1 cellular context compared by ENCODE assay signal in the genomic region with DNA sequence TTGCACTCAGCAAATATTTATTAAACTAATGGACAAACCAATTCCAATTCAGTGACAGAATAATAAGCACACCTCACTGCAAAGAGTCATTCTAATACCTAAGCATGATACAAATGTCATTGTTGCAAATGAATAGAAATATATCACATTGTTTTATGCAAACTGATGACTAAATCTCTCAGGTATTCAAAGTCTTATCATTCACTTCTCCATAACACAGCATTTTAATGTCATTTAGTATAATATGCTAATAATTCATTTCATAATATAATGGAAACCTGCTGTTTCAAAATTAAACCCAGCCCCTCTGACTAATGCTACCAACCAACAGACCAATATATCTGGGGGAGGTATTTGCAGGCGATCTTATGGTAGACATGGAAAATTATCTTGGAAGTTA.
TF ChIP-seq lines count a peak whose summit lies in the region.

No MANE protein-coding gene starts in this region.

TF ChIP-seq in SK-N-SH, 30 proteins besides CTCF, POLR2A, EP300 and RAD21 (continued from another document):
- TF ChIP-seq, protein P1, sequence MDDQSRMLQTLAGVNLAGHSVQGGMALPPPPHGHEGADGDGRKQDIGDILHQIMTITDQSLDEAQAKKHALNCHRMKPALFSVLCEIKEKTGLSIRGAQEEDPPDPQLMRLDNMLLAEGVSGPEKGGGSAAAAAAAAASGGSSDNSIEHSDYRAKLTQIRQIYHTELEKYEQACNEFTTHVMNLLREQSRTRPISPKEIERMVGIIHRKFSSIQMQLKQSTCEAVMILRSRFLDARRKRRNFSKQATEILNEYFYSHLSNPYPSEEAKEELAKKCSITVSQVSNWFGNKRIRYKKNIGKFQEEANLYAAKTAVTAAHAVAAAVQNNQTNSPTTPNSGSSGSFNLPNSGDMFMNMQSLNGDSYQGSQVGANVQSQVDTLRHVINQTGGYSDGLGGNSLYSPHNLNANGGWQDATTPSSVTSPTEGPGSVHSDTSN (IDR thresholded peaks at IDR 0.05) = peak; percentile 86
- TF ChIP-seq TCF12 (IDR thresholded peaks at IDR 0.05) = peak; percentile 97
